Comparison of ENCODE assay signal across 10 cellular contexts in the genomic region with DNA sequence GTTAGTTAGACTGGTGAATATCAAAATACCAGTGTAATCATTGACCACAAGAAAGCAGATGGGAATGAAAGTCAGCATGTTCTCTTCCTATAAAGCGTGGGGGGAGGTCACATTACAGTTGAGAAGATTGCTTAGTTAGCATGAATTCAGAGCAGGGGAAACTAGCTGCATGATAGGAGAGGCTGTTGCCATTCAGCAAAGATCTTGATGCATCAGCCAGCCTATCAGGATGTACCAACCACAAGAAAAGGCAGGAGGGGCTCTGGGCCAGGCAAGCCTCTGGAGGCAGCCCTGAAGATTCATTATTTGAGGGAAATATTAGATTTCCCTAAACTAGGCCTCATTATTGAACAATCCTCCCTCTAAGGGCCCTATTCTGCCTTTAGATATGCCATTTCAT. TPM values are rescaled to one million over a fixed set of nuclear protein-coding genes. Genes with fewer than 3 reads are reported as not detected.
DNase-seq lines count a peak whose midpoint lies in the region; ATAC-seq, FAIRE-seq and TF ChIP-seq lines count a peak whose summit lies in the region.
"Had no signal": no experiment of that assay in that cellular context is flagged by ENCODE, and none has a peak within 500 bp of the region (broad histone marks: within the 10 kb centered on the region; RNA-seq: fewer than 3 reads in every experiment).

No MANE protein-coding gene starts in this region.

- DNase-seq in AG08396 (ENCODE audit: low spot score): peak; percentile 9
- DNase-seq in HCT116 (ENCODE audit: low read depth, low spot score): no peak
- DNase-seq in PC-9: no peak
- peak; percentile 19 to 27 for DNase-seq in fibroblast of lung (ENCODE audit: low read depth in 2 of 2)
- no peak for DNase-seq in small intestine
- no peak for DNase-seq in GM12891 (ENCODE audit: insufficient read length, low spot score)
- DNase-seq in dorsolateral prefrontal cortex: no peak
- DNase-seq: activated CD8-positive, alpha-beta memory T cell treated with anti-CD3 and anti-CD28 coated beads, Interleukin-2, amount 10 ng/mL, durations not matched to agents 7 days and 5 days had no signal

- no peak for FAIRE-seq in small intestine (lab: Jason Lieb, UNC)
- no peak for FAIRE-seq in GM12891 (lab: Jason Lieb, UNC)
- FAIRE-seq: G401.6 had no signal

- H3K9ac ChIP-seq in HCT116 (ENCODE audit: low read length) (no peak overlapping the region), fibroblast of lung (ENCODE audit: insufficient read depth, low read length) (no peak overlapping the region)

- no peak overlapping the region for H3K4me2 ChIP-seq in HCT116 (ENCODE audit: low read length)
- H3K4me2 ChIP-seq in PC-9: no peak overlapping the region
- no peak overlapping the region for H3K4me2 ChIP-seq in fibroblast of lung (ENCODE audit: extremely low read depth, insufficient read depth, low read length)

- H4K20me1 ChIP-seq in HCT116 (ENCODE audit: insufficient read depth) (no peaks in the 10 kb centered on the region), PC-9 (ENCODE audit: insufficient read depth) (no peaks in the 10 kb centered on the region), fibroblast of lung (ENCODE audit: control insufficient read depth, extremely low read depth, insufficient read depth, low read length) (no peaks in the 10 kb centered on the region)

- H3K9me2 ChIP-seq in HCT116 (ENCODE audit: insufficient read depth) (peaks cover 3% of the 10 kb centered on the region; the same call in 1 of the 2 replicates), PC-9 (ENCODE audit: insufficient read depth) (no peaks in the 10 kb centered on the region)

- no peak overlapping the region for H3K27ac ChIP-seq in HCT116 (ENCODE audit: low read depth, low read length)
- H3K27ac ChIP-seq in PC-9: no peak overlapping the region
- no peak overlapping the region for H3K27ac ChIP-seq in fibroblast of lung (ENCODE audit: insufficient read depth, low read length)
- no peak overlapping the region for H3K27ac ChIP-seq in small intestine (ENCODE audit: low read depth in 1 of 2, low read length in 1 of 2)
- H3K27ac ChIP-seq in dorsolateral prefrontal cortex: peak overlapping the region in 1 of 59 donors; percentile 3

- ATAC-seq in HCT116: 0 out of 2 replicates have a peak, but pooled peaks have one; percentile 29
- ATAC-seq in GM21526 (IDR thresholded peaks at IDR 0.05; ENCODE audit: low FRiP score, unreplicated experiment): no peak
- ATAC-seq: activated CD8-positive, alpha-beta memory T cell treated with anti-CD3 and anti-CD28 coated beads, Interleukin-2, amount 10 ng/mL, durations not matched to agents 7 days and 5 days had no signal

- no peaks in the 10 kb centered on the region for H3K9me3 ChIP-seq in HCT116 (ENCODE audit: control insufficient read depth in 1 of 2, insufficient read depth in 1 of 2, low read depth in 1 of 2, low read length in 2 of 2)
- no peaks in the 10 kb centered on the region for H3K9me3 ChIP-seq in PC-9 (ENCODE audit: insufficient read depth, low read depth)
- H3K9me3 ChIP-seq in fibroblast of lung (ENCODE audit: control insufficient read depth, insufficient read depth, low read depth, low read length): no peaks in the 10 kb centered on the region
- no peaks in the 10 kb centered on the region for H3K9me3 ChIP-seq in small intestine (ENCODE audit: control insufficient read depth, low read depth)

- no peak for TF ChIP-seq POLR2A in HCT116 (IDR thresholded peaks at IDR 0.05; ENCODE audit: borderline replicate concordance, extremely low read depth, insufficient read depth, insufficient read length)
- no peak for TF ChIP-seq POLR2A in GM12891 (IDR thresholded peaks at IDR 0.05; ENCODE audit: low read depth, low read length)

- H3K36me3 ChIP-seq in HCT116 (ENCODE audit: control insufficient read depth in 1 of 2, insufficient read depth in 2 of 2, low read length in 2 of 2) (no peaks in the 10 kb centered on the region), PC-9 (ENCODE audit: low read depth) (no peaks in the 10 kb centered on the region), fibroblast of lung (ENCODE audit: control insufficient read depth, insufficient read depth, low read length) (no peaks in the 10 kb centered on the region), small intestine (ENCODE audit: control insufficient read depth in 2 of 2, insufficient read depth in 2 of 2, low read length in 2 of 2) (no peaks in the 10 kb centered on the region)

- H3K4me1 ChIP-seq in HCT116 (ENCODE audit: control insufficient read depth in 1 of 2, insufficient read depth in 2 of 2, low read length in 2 of 2) (peaks cover 4 to 11% of the 10 kb centered on the region in 2 experiments; a peak in 3 of 4 replicates), PC-9 (replicated peaks; ENCODE audit: insufficient read depth) (peaks cover 5% of the 10 kb centered on the region; the same call in 1 of the 2 replicates), fibroblast of lung (ENCODE audit: control insufficient read depth, extremely low read depth, insufficient read depth, low read length) (no peaks in the 10 kb centered on the region), small intestine (ENCODE audit: control insufficient read depth in 2 of 2, insufficient read depth in 1 of 2, low read depth in 1 of 2, low read length in 1 of 2) (no peaks in the 10 kb centered on the region)

- no peaks in the 10 kb centered on the region for H3K79me2 ChIP-seq in HCT116 (ENCODE audit: insufficient read depth, low read length)
- H3K79me2 ChIP-seq in PC-9 (ENCODE audit: low read depth): no peaks in the 10 kb centered on the region
- no peaks in the 10 kb centered on the region for H3K79me2 ChIP-seq in fibroblast of lung (ENCODE audit: control insufficient read depth, insufficient read depth, low read length)

- RAD21 ChIA-PET in HCT116 (lab: Charles Lee; ENCODE audit: low non-redundant PET in 1 of 2, low total read pairs in 2 of 2, uncharacterized antibody in 2 of 2, unreplicated experiment in 2 of 2): no interaction called here

- H3K4me3 ChIP-seq in HCT116 (replicated peaks in 1 of 2; ENCODE audit: low read depth in 1 of 2, low read length in 2 of 2) (no peak overlapping the region), PC-9 (no peak overlapping the region), fibroblast of lung (replicated peaks in 1 of 4; ENCODE audit: control extremely low read depth in 1 of 4, insufficient read depth in 1 of 4, low read depth in 3 of 4, low read length in 4 of 4) (no peak overlapping the region), small intestine (ENCODE audit: low read depth in 1 of 2, low read length in 2 of 2) (no peak overlapping the region), dorsolateral prefrontal cortex (no peak overlapping the region)

- BruUV-seq in HCT116 (replicated peaks; lab: Mats Ljungman, UMichigan) (no TSS peak), PC-9 (replicated peaks; lab: Mats Ljungman, UMichigan) (no TSS peak)

- no peak for TF ChIP-seq CTCF in HCT116 (IDR thresholded peaks at IDR 0.05 in 2 of 3, conservative IDR thresholded peaks at IDR 0.05 in 1 of 3; ENCODE audit: borderline replicate concordance in 1 of 3, insufficient read depth in 1 of 3, low read depth in 2 of 3, low read length in 2 of 3)
- no peak for TF ChIP-seq CTCF in PC-9 (conservative IDR thresholded peaks at IDR 0.05)
- no peak for TF ChIP-seq CTCF in fibroblast of lung (conservative IDR thresholded peaks at IDR 0.05 in 1 of 2, IDR thresholded peaks at IDR 0.05 in 1 of 2; ENCODE audit: low read depth in 1 of 2, low read length in 2 of 2)
- no peak for TF ChIP-seq CTCF in dorsolateral prefrontal cortex (IDR thresholded peaks at IDR 0.05 in 54 of 56, conservative IDR thresholded peaks at IDR 0.05 in 2 of 56; ENCODE audit: low read depth in 1 of 56, partially characterized antibody in 56 of 56)

- CTCF ChIA-PET in HCT116 (lab: Charles Lee): no interaction called here
- CTCF ChIA-PET in PC-9 (lab: Charles Lee): no interaction called here

- intact Hi-C loops in HCT116 (cut with micrococcal nuclease): no loop called here
- intact Hi-C loops in PC-9 (cut with micrococcal nuclease; ENCODE audit: unreplicated experiment): no loop called here
- intact Hi-C loops in dorsolateral prefrontal cortex (cut with DNase I): no loop called here

- POLR2A ChIA-PET in HCT116 (lab: Charles Lee) (no interaction called here), PC-9 (lab: Charles Lee; ENCODE audit: unreplicated experiment) (no interaction called here)

- H3F3A ChIP-seq in PC-9 (ENCODE audit: insufficient read depth, low read depth): no peaks in the 10 kb centered on the region

- H3K27me3 ChIP-seq in HCT116 (ENCODE audit: insufficient read depth, low read length): no peaks in the 10 kb centered on the region; the same call in 1 of the 2 replicates
- H3K27me3 ChIP-seq in PC-9 (ENCODE audit: insufficient read depth, low read depth): peaks cover 8% of the 10 kb centered on the region; the same call in 1 of the 2 replicates
- peaks cover 11% of the 10 kb centered on the region for H3K27me3 ChIP-seq in fibroblast of lung (ENCODE audit: control insufficient read depth, insufficient read depth, low read length)
- peaks cover 3 to 4% of the 10 kb centered on the region in 2 donors for H3K27me3 ChIP-seq in small intestine (ENCODE audit: control insufficient read depth in 2 of 2, insufficient read depth in 2 of 2, low read length in 2 of 2)
- no peaks in the 10 kb centered on the region for H3K27me3 ChIP-seq in dorsolateral prefrontal cortex

- TF ChIP-seq RAD21 in HCT116 (IDR thresholded peaks at IDR 0.05; ENCODE audit: low read depth): no peak

- 25 to 30% (median 27%) methylated on average over 1 of the region's 1 CpG for WGBS in small intestine, 3 donors

- no peak overlapping the region for H2AFZ ChIP-seq in HCT116 (ENCODE audit: low read depth, low read length, poor library complexity, severe bottlenecking)
- peak overlapping the region; percentile 32 for H2AFZ ChIP-seq in PC-9
- no peak overlapping the region for H2AFZ ChIP-seq in fibroblast of lung (ENCODE audit: low read length)

TF ChIP-seq in GM12891, 5 proteins besides CTCF, POLR2A, EP300 and RAD21 (continues in another document):
- no peak for TF ChIP-seq SPI1 (IDR thresholded peaks at IDR 0.05; ENCODE audit: low read depth, low read length)

RNA-seq across cellular contexts. Expression of gene MTMR6, which starts 5.0 kb away (rescaled TPM):
- total RNA-seq in HCT116 (2021; ENCODE audit: unreplicated experiment): 11.4 TPM
- 3.3 and 5.1 TPM in 2 replicates for polyA plus RNA-seq in HCT116 (2012)
- 7.7 and 10.8 TPM in 2 replicates for total RNA-seq in PC-9 (2021)
- total RNA-seq in fibroblast of lung: 18.0 and 22.5 TPM in 2 replicates
- polyA plus RNA-seq in fibroblast of lung: 20.7 and 23.0 TPM in 2 replicates
- polyA plus RNA-seq in fibroblast of lung (2012): 12.8 and 15.2 TPM in 2 replicates
- 3.1 and 3.8 TPM in 2 replicates for polyA minus RNA-seq in fibroblast of lung (ENCODE audit: low replicate concordance)
- polyA plus RNA-seq in small intestine: 1 to 10 TPM; 5.6 to 9.7 (median 7.0) TPM
- polyA plus RNA-seq in GM12891 (2012; ENCODE audit: low read depth, missing spikeins): 3.7 TPM
- total RNA-seq in dorsolateral prefrontal cortex: 10 to 100 TPM; 12.7 to 34.5 (median 25.1) TPM

RNA-seq across cellular contexts. Expression of gene NUP58, which starts 9.1 kb away (rescaled TPM):
- total RNA-seq in HCT116 (2021; ENCODE audit: unreplicated experiment) (101 TPM), PC-9 (2021) (50.6 and 55.1 TPM in 2 replicates), fibroblast of lung (46.5 and 57.6 TPM in 2 replicates), dorsolateral prefrontal cortex (10 to 100 TPM; 37.0 to 77.1 (median 58.6) TPM)
- 36.9 and 39.6 TPM in 2 replicates for polyA plus RNA-seq in HCT116 (2012)
- polyA plus RNA-seq in fibroblast of lung (39.3 and 39.4 TPM in 2 replicates), small intestine (10 to 100 TPM in 2 of 3 donors, 1 to 10 TPM in 1; 10.0 to 13.6 (median 10.7) TPM)
- 17.2 and 19.3 TPM in 2 replicates for polyA plus RNA-seq in fibroblast of lung (2012)
- 10.6 and 36.4 TPM in 2 replicates for polyA minus RNA-seq in fibroblast of lung (ENCODE audit: low replicate concordance)
- polyA plus RNA-seq in GM12891 (2012; ENCODE audit: low read depth, missing spikeins): 13.5 TPM

Comparison
In these comparisons a context has a peak if more than half of its experiments do, and no peak if none do; other contexts are left out.
1. DNase-seq: peak in AG08396 (single experiment) and fibroblast of lung (2 of 2); none in HCT116 (single experiment), PC-9 (0 of 2), small intestine (single experiment), GM12891 (single experiment) and dorsolateral prefrontal cortex (0 of 10).